ENCODE assay signal across 8 cellular contexts in genomic region chr2:27323592-27324285, GRCh38. TPM values are rescaled to one million over a fixed set of nuclear protein-coding genes. Genes with fewer than 3 reads are reported as not detected.
A peak's percentile ranks its signal among the peaks of the same experiment; 100 is the strongest.
DNase-seq lines count a peak whose midpoint lies in the region; ATAC-seq, FAIRE-seq and TF ChIP-seq lines count a peak whose summit lies in the region.

No MANE protein-coding gene starts in this region.

- H3K27me3 ChIP-seq in subcutaneous abdominal adipose tissue (ENCODE audit: control insufficient read depth in 5 of 5, insufficient read depth in 4 of 5, low read length in 5 of 5): no peaks in the 10 kb centered on the region

- FAIRE-seq in kidney (lab: Jason Lieb, UNC): no peak

- TF ChIP-seq CTCF in kidney (IDR thresholded peaks at IDR 0.05; ENCODE audit: borderline replicate concordance, extremely low read depth, insufficient read depth): no peak

- H3K27ac ChIP-seq in adipose tissue (ENCODE audit: low read depth, low read length) (peak overlapping the region; percentile 53), kidney (ENCODE audit: low read depth in 2 of 2, low read length in 2 of 2) (peak overlapping the region; percentile 86 to 96), subcutaneous abdominal adipose tissue (ENCODE audit: low read depth, low read length) (peak overlapping the region; percentile 97)

- ATAC-seq in HG03108 (IDR thresholded peaks at IDR 0.05; ENCODE audit: unreplicated experiment) (no peak), HG03442 (IDR thresholded peaks at IDR 0.05; ENCODE audit: unreplicated experiment) (no peak)

- intact Hi-C loops in kidney (cut with DNase I): no loop called here

- H3K9me3 Mint-ChIP-seq in activated T-cell treated with anti-CD3 and anti-CD28 coated beads, Interleukin-2, amount 50 U/mL, for 24 hours: no peaks in the 10 kb centered on the region

- H3K4me1 ChIP-seq in kidney (ENCODE audit: control insufficient read depth in 1 of 2, insufficient read depth in 1 of 2, low read depth in 1 of 2, low read length in 2 of 2): peaks cover 0 to 11% of the 10 kb centered on the region in 2 donors
- H3K4me1 ChIP-seq in subcutaneous abdominal adipose tissue (ENCODE audit: control insufficient read depth in 5 of 5, insufficient read depth in 5 of 5, low read length in 5 of 5): peaks cover 9 to 31% (median 28%) of the 10 kb centered on the region in 5 donors

- peaks cover 80% of the 10 kb centered on the region for H3K36me3 Mint-ChIP-seq in activated T-cell treated with anti-CD3 and anti-CD28 coated beads, Interleukin-2, amount 50 U/mL, for 24 hours (ENCODE audit: low read depth)

- H3K4me3 ChIP-seq in kidney (ENCODE audit: low read length in 2 of 2) (peak overlapping the region; percentile 95 to 98), subcutaneous abdominal adipose tissue (ENCODE audit: low read depth in 1 of 5, low read length in 5 of 5) (peak overlapping the region; percentile 87 to 98 (median 90))

- DNase-seq in activated T-cell treated with anti-CD3 and anti-CD28 coated beads, Interleukin-2, amount 50 U/mL, for 24 hours: no peak
- DNase-seq in activated T-cell treated with anti-CD3 and anti-CD28 coated beads for 4 hours: no peak
- no peak for DNase-seq in kidney
- DNase-seq in DMS114 treated with DMSO at 0.1 percent for 48 hours (lab: John Stamatoyannopoulos, UW; ENCODE audit: unreplicated experiment): no peak

- peaks cover 27% of the 10 kb centered on the region for H3K4me1 Mint-ChIP-seq in activated T-cell treated with anti-CD3 and anti-CD28 coated beads, Interleukin-2, amount 50 U/mL, for 24 hours (ENCODE audit: low read depth)

- H3K9me3 ChIP-seq in kidney (ENCODE audit: control insufficient read depth in 1 of 2, low read length in 2 of 2): no peaks in the 10 kb centered on the region
- H3K9me3 ChIP-seq in subcutaneous abdominal adipose tissue (ENCODE audit: control insufficient read depth in 5 of 5, low read length in 5 of 5): no peaks in the 10 kb centered on the region

- H3K9ac ChIP-seq in kidney (ENCODE audit: low read length in 2 of 2) (peak overlapping the region; percentile 78 to 97), subcutaneous abdominal adipose tissue (ENCODE audit: low read length in 5 of 5) (peak overlapping the region; percentile 94 to 99 (median 99))

- no peaks in the 10 kb centered on the region for H3K27me3 Mint-ChIP-seq in activated T-cell treated with anti-CD3 and anti-CD28 coated beads, Interleukin-2, amount 50 U/mL, for 24 hours

- H3K4me3 Mint-ChIP-seq in activated T-cell treated with anti-CD3 and anti-CD28 coated beads, Interleukin-2, amount 50 U/mL, for 24 hours: peak overlapping the region; percentile 89

- WGBS in adipose tissue, 3 donors: 11 to 20% (median 17%) methylated on average over 5 of the region's 5 CpGs

- H3K36me3 ChIP-seq in kidney (ENCODE audit: control insufficient read depth in 1 of 2, insufficient read depth in 2 of 2, low read length in 2 of 2): peaks cover 11 to 25% of the 10 kb centered on the region in 2 donors
- H3K36me3 ChIP-seq in subcutaneous abdominal adipose tissue (ENCODE audit: control insufficient read depth in 5 of 5, insufficient read depth in 5 of 5, low read length in 5 of 5): peaks cover 15 to 28% (median 25%) of the 10 kb centered on the region in 5 donors

- H3K27ac Mint-ChIP-seq in activated T-cell treated with anti-CD3 and anti-CD28 coated beads, Interleukin-2, amount 50 U/mL, for 24 hours: peak overlapping the region; percentile 92

RNA-seq across cellular contexts. Expression of gene MPV17, which starts 0.8 kb away (rescaled TPM):
- polyA plus RNA-seq in adipose tissue: 100 to 1,000 TPM in 1 of 3 donors, 10 to 100 TPM in 2; 39.8 to 103 (median 76.3) TPM
- total RNA-seq in kidney: 66.2 TPM
- polyA plus RNA-seq in kidney (ENCODE audit: insufficient read depth, low read depth, low replicate concordance): 120 TPM

RNA-seq across cellular contexts. Expression of gene UCN, which starts 15.5 kb away (rescaled TPM):
- polyA plus RNA-seq in adipose tissue (1 to 10 TPM in 2 of 3 donors, under 1 TPM in 1; 0.83 to 1.8 (median 1.7) TPM), kidney (ENCODE audit: insufficient read depth, low read depth, low replicate concordance) (1.3 TPM)
- 1.4 TPM for total RNA-seq in kidney

RNA-seq across cellular contexts. Expression of gene GTF3C2, which starts 32.8 kb away (rescaled TPM):
- polyA plus RNA-seq in adipose tissue (10 to 100 TPM; 18.0 to 23.9 (median 21.4) TPM), kidney (ENCODE audit: insufficient read depth, low read depth, low replicate concordance) (38.3 TPM)
- 59.3 TPM for total RNA-seq in kidney

RNA-seq across cellular contexts. Expression of gene TRIM54, which starts 41.5 kb away (rescaled TPM):
- 1 to 10 TPM in 1 of 3 donors, under 1 TPM in 2; 0.03 to 1.3 (median 0.90) TPM for polyA plus RNA-seq in adipose tissue
- total RNA-seq in kidney: 0.31 TPM
- polyA plus RNA-seq in kidney (ENCODE audit: insufficient read depth, low read depth, low replicate concordance): 2.1 TPM

RNA-seq across cellular contexts. Expression of gene EIF2B4, which starts 46.4 kb away (rescaled TPM):
- polyA plus RNA-seq in adipose tissue: 10 to 100 TPM; 37.7 to 42.5 (median 40.6) TPM
- total RNA-seq in kidney: 35.8 TPM
- polyA plus RNA-seq in kidney (ENCODE audit: insufficient read depth, low read depth, low replicate concordance): 49.6 TPM
